8 cellular contexts compared by ENCODE assay signal in genomic region chr11:19513253-19513652, GRCh38.
"Had no signal": no experiment of that assay in that cellular context is flagged by ENCODE, and none has a peak within 500 bp of the region (broad histone marks: within the 10 kb centered on the region; RNA-seq: fewer than 3 reads in every experiment).

No MANE protein-coding gene starts in this region.

- H3K9me3 ChIP-seq: HAP-1 had no signal

- H3K4me3 ChIP-seq: GM23248, HAP-1, K562 had no signal

- H2AFZ ChIP-seq: GM23248 had no signal

- ATAC-seq: HCT116, K562 had no signal

- DNase-seq: GOT3, H7, IMR-90, KG1 had no signal

- H3K9ac ChIP-seq: GM23248 had no signal

- H3K27ac ChIP-seq: GM23248 had no signal

- H3K4me1 ChIP-seq: HAP-1 had no signal

- H3K36me3 ChIP-seq: HAP-1 had no signal
